ENCODE assay signal across 9 cellular contexts in genomic region chr1:94384485-94385353, GRCh38. TPM values are rescaled to one million over a fixed set of nuclear protein-coding genes. Genes with fewer than 3 reads are reported as not detected.
A peak's percentile ranks its signal among the peaks of the same experiment; 100 is the strongest.
DNase-seq lines count a peak whose midpoint lies in the region; ATAC-seq and TF ChIP-seq lines count a peak whose summit lies in the region.
"Had no signal": no experiment of that assay in that cellular context is flagged by ENCODE, and none has a peak within 500 bp of the region (broad histone marks: within the 10 kb centered on the region; RNA-seq: fewer than 3 reads in every experiment).

No MANE protein-coding gene starts in this region.

- no peak for TF ChIP-seq RAD21 in HCT116 (IDR thresholded peaks at IDR 0.05; ENCODE audit: low read depth)

- no peak for TF ChIP-seq POLR2A in HCT116 (IDR thresholded peaks at IDR 0.05; ENCODE audit: borderline replicate concordance, extremely low read depth, insufficient read depth, insufficient read length)

- CTCF ChIA-PET in HCT116 (lab: Charles Lee) (no interaction called here), WTC11 (lab: Charles Lee) (interaction anchor here (1.8 kb wide), 1 partner anchor 12 kb away, joined by 6 read pairs; no protein-coding TSS in a partner anchor)

- H3K79me2 ChIP-seq in HCT116 (ENCODE audit: insufficient read depth, low read length) (no peaks in the 10 kb centered on the region), smooth muscle cell (ENCODE audit: low read depth) (no peaks in the 10 kb centered on the region)

- no peaks in the 10 kb centered on the region for H3F3A ChIP-seq in smooth muscle cell (ENCODE audit: low read depth)

- H3K36me3 ChIP-seq in HCT116 (ENCODE audit: control insufficient read depth in 1 of 2, insufficient read depth in 2 of 2, low read length in 2 of 2) (no peaks in the 10 kb centered on the region), lower lobe of right lung (no peaks in the 10 kb centered on the region), smooth muscle cell (ENCODE audit: low read depth) (no peaks in the 10 kb centered on the region)

- H3K27ac ChIP-seq in HCT116 (ENCODE audit: low read depth, low read length) (no peak overlapping the region), lower lobe of right lung (peak overlapping the region; percentile 56), smooth muscle cell (ENCODE audit: low read depth) (no peak overlapping the region)

- TF ChIP-seq CTCF in CD14-positive monocyte (IDR thresholded peaks at IDR 0.05), result no peak
- no peak for TF ChIP-seq CTCF in HCT116 (IDR thresholded peaks at IDR 0.05 in 2 of 3, conservative IDR thresholded peaks at IDR 0.05 in 1 of 3; ENCODE audit: borderline replicate concordance in 1 of 3, insufficient read depth in 1 of 3, low read depth in 2 of 3, low read length in 2 of 3)
- TF ChIP-seq CTCF in WTC11 (IDR thresholded peaks at IDR 0.05), result no peak
- no peak for TF ChIP-seq CTCF in lower lobe of right lung (IDR thresholded peaks at IDR 0.05)
- TF ChIP-seq CTCF in smooth muscle cell (IDR thresholded peaks at IDR 0.05; ENCODE audit: borderline replicate concordance, insufficient read depth, poor library complexity, severe bottlenecking), result no peak

- H3K4me2 ChIP-seq in HCT116 (ENCODE audit: low read length) (peak overlapping the region; percentile 7; the same call in 1 of the 2 replicates), smooth muscle cell (no peak overlapping the region)

- peaks cover 0 to 2% of the 10 kb centered on the region in 2 experiments; a peak in 2 of 4 replicates for H3K9me3 ChIP-seq in HCT116 (ENCODE audit: control insufficient read depth in 1 of 2, insufficient read depth in 1 of 2, low read depth in 1 of 2, low read length in 2 of 2)
- no peaks in the 10 kb centered on the region for H3K9me3 ChIP-seq in lower lobe of right lung
- no peaks in the 10 kb centered on the region for H3K9me3 ChIP-seq in smooth muscle cell (replicated peaks; ENCODE audit: low read depth)

- POLR2A ChIA-PET in HCT116 (lab: Charles Lee) (no interaction called here), WTC11 (lab: Charles Lee) (no interaction called here)

- BruUV-seq in HCT116 (replicated peaks; lab: Mats Ljungman, UMichigan), result no TSS peak

- ATAC-seq in HCT116 (no peak), WTC11 (no peak), lower lobe of right lung (peak; percentile 80 to 89)

- H4K20me1 ChIP-seq in HCT116 (ENCODE audit: insufficient read depth) (no peaks in the 10 kb centered on the region), smooth muscle cell (ENCODE audit: low read depth) (no peaks in the 10 kb centered on the region)

- peaks cover 0 to 8% (median 6%) of the 10 kb centered on the region in 7 donors for H3K9me3 Mint-ChIP-seq in CD14-positive monocyte
- H3K9me3 Mint-ChIP-seq in WTC11, result peaks cover 20% of the 10 kb centered on the region

- H3K9ac ChIP-seq in HCT116 (ENCODE audit: low read length), result no peak overlapping the region
- H3K9ac ChIP-seq in smooth muscle cell (ENCODE audit: low read depth), result no peak overlapping the region

- 79% methylated on average over 4 of the region's 4 CpGs for WGBS in smooth muscle cell (ENCODE audit: low lambda C conversion rate)

- no peaks in the 10 kb centered on the region for H3K27me3 ChIP-seq in HCT116 (ENCODE audit: insufficient read depth, low read length)
- no peaks in the 10 kb centered on the region for H3K27me3 ChIP-seq in lower lobe of right lung (ENCODE audit: low read depth)
- H3K27me3 ChIP-seq in smooth muscle cell (ENCODE audit: low read depth), result no peaks in the 10 kb centered on the region

- H3K4me3 ChIP-seq in HCT116 (replicated peaks in 1 of 2; ENCODE audit: low read depth in 1 of 2, low read length in 2 of 2) (no peak overlapping the region), lower lobe of right lung (no peak overlapping the region), smooth muscle cell (no peak overlapping the region)
- H3K4me3 ChIP-seq: skin epidermis had no signal

- RAD21 ChIA-PET in HCT116 (lab: Charles Lee; ENCODE audit: low non-redundant PET in 1 of 2, low total read pairs in 2 of 2, uncharacterized antibody in 2 of 2, unreplicated experiment in 2 of 2), result no interaction called here

- H3K36me3 Mint-ChIP-seq in CD14-positive monocyte (no peaks in the 10 kb centered on the region), WTC11 (peaks cover 15% of the 10 kb centered on the region)

- intact Hi-C loops in CD14-positive monocyte (cut with micrococcal nuclease), result no loop called here
- intact Hi-C loops in HCT116 (cut with micrococcal nuclease), result no loop called here
- intact Hi-C loops in lower lobe of right lung (cut with DNase I), result no loop called here

- H3K4me1 Mint-ChIP-seq in CD14-positive monocyte, result peaks cover 10% of the 10 kb centered on the region
- H3K4me1 Mint-ChIP-seq in WTC11, result peaks cover 6% of the 10 kb centered on the region

- peaks cover 0 to 5% (median 2%) of the 10 kb centered on the region in 3 donors for H3K27me3 Mint-ChIP-seq in CD14-positive monocyte (ENCODE audit: low read depth in 3 of 3)
- peaks cover 5% of the 10 kb centered on the region; the same call in 1 of the 2 replicates for H3K27me3 Mint-ChIP-seq in WTC11 (ENCODE audit: low read depth)

- DNase-seq in CD14-positive monocyte (ENCODE audit: low spot score) (no peak), HCT116 (ENCODE audit: low read depth, low spot score) (no peak), WTC11 (ENCODE audit: low spot score) (no peak), lower lobe of right lung (peak; percentile 53), hepatic stellate cell (ENCODE audit: low spot score) (no peak), A172 (ENCODE audit: low spot score) (no peak), NCI-H1436 treated with DMSO at 0.1 percent for 48 hours (lab: John Stamatoyannopoulos, UW) (no peak), smooth muscle cell (lab: John Stamatoyannopoulos, UW; ENCODE audit: unreplicated experiment) (no peak)

- peak overlapping the region in 3 of 7 donors; percentile 42 to 75 (median 57) for H3K27ac Mint-ChIP-seq in CD14-positive monocyte
- no peak overlapping the region for H3K27ac Mint-ChIP-seq in WTC11

- H3K4me3 Mint-ChIP-seq in CD14-positive monocyte (peak overlapping the region; percentile 53 to 90), WTC11 (no peak overlapping the region)

- H3K4me1 ChIP-seq in HCT116 (ENCODE audit: control insufficient read depth in 1 of 2, insufficient read depth in 2 of 2, low read length in 2 of 2), result peaks cover 0 to 4% of the 10 kb centered on the region in 2 experiments; a peak in 1 of 4 replicates
- H3K4me1 ChIP-seq in lower lobe of right lung, result no peaks in the 10 kb centered on the region
- no peaks in the 10 kb centered on the region for H3K4me1 ChIP-seq in smooth muscle cell (ENCODE audit: low read depth)

- no peak overlapping the region for H2AFZ ChIP-seq in HCT116 (ENCODE audit: low read depth, low read length, poor library complexity, severe bottlenecking)
- H2AFZ ChIP-seq in smooth muscle cell (ENCODE audit: low read depth), result no peak overlapping the region

- no peaks in the 10 kb centered on the region for H3K9me2 ChIP-seq in HCT116 (ENCODE audit: insufficient read depth)

TF ChIP-seq in HCT116, 20 proteins besides CTCF, POLR2A, EP300 and RAD21:
- no peak for TF ChIP-seq EZH2phosphoT487 (IDR thresholded peaks at IDR 0.05; ENCODE audit: borderline replicate concordance)
- TF ChIP-seq POLR2AphosphoS5 (IDR thresholded peaks at IDR 0.05; ENCODE audit: low read depth, low read length), result no peak
- no peak for TF ChIP-seq SIN3A (IDR thresholded peaks at IDR 0.05; ENCODE audit: low read depth)
- no peak for TF ChIP-seq ELF1 (IDR thresholded peaks at IDR 0.05; ENCODE audit: borderline replicate concordance, low read depth)
- no peak for TF ChIP-seq MAX (IDR thresholded peaks at IDR 0.05)
- no peak for TF ChIP-seq CEBPB (IDR thresholded peaks at IDR 0.05; ENCODE audit: low read depth)
- TF ChIP-seq JUND (IDR thresholded peaks at IDR 0.05), result no peak
- TF ChIP-seq TCF7L2 (IDR thresholded peaks at IDR 0.05; ENCODE audit: borderline replicate concordance, extremely low read depth, insufficient read depth, insufficient read length), result no peak
- no peak for TF ChIP-seq SP1 (IDR thresholded peaks at IDR 0.05; ENCODE audit: low read depth)
TF ChIP-seq in HCT116: peak in this region for 0.

TF ChIP-seq in WTC11, 78 proteins besides CTCF, POLR2A, EP300 and RAD21 (continues in another document):
- TF ChIP-seq CDX4 (CRISPR knock-in tag; IDR thresholded peaks at IDR 0.05; ENCODE audit: borderline replicate concordance), result no peak
- TF ChIP-seq STAT6 (CRISPR knock-in tag; conservative IDR thresholded peaks at IDR 0.05; ENCODE audit: low read depth), result no peak
- TF ChIP-seq GABPB1 (CRISPR knock-in tag; IDR thresholded peaks at IDR 0.05), result 0 out of 2 replicates have a peak, but pooled peaks have one; percentile 26

RNA-seq across cellular contexts. Expression of gene ABCD3, which starts 33.5 kb away (rescaled TPM):
- polyA plus RNA-seq in CD14-positive monocyte, result 10 to 100 TPM; 21.0 to 24.9 TPM
- 48.8 TPM for total RNA-seq in HCT116 (2021; ENCODE audit: unreplicated experiment)
- 12.1 and 14.4 TPM in 2 replicates for polyA plus RNA-seq in HCT116 (2012)
- total RNA-seq in WTC11 (2021), result 22.3 to 27.2 TPM (median 23.5 TPM) in 3 replicates
- 54.9 TPM for total RNA-seq in lower lobe of right lung
- 37.0 and 50.4 TPM in 2 replicates for total RNA-seq in A172 (2014; rRNA removed; shearing (Covaris generic))
- total RNA-seq in smooth muscle cell, result 42.4 and 61.8 TPM in 2 replicates
- polyA plus RNA-seq in smooth muscle cell, result 22.5 and 23.2 TPM in 2 replicates

Comparison
In these comparisons a context has a peak if more than half of its experiments do, and no peak if none do; other contexts are left out.
1. ATAC-seq: peak in lower lobe of right lung (2 of 2); none in HCT116 (single experiment) and WTC11 (single experiment).